Comparison of ENCODE assay signal across 12 cellular contexts in genomic region chr17:63974594-63975192, GRCh38. TPM values are rescaled to one million over a fixed set of nuclear protein-coding genes. Genes with fewer than 3 reads are reported as not detected.
DNase-seq lines count a peak whose midpoint lies in the region; ATAC-seq, FAIRE-seq and TF ChIP-seq lines count a peak whose summit lies in the region.
"Had no signal": no experiment of that assay in that cellular context is flagged by ENCODE, and none has a peak within 500 bp of the region (broad histone marks: within the 10 kb centered on the region; RNA-seq: fewer than 3 reads in every experiment).

No MANE protein-coding gene starts in this region.

- no TSS peak for BruUV-seq in Panc1 (replicated peaks; lab: Mats Ljungman, UMichigan)

- H3K4me1 ChIP-seq in Panc1 (ENCODE audit: control insufficient read depth, insufficient read depth, low read length) = peaks cover 4% of the 10 kb centered on the region; the same call in 1 of the 2 replicates
- peaks cover 66 to 81% (median 67%) of the 10 kb centered on the region in 3 donors for H3K4me1 ChIP-seq in skeletal muscle tissue (ENCODE audit: control insufficient read depth in 3 of 3, insufficient read depth in 3 of 3, low read length in 3 of 3)
- no peaks in the 10 kb centered on the region for H3K4me1 ChIP-seq in kidney (ENCODE audit: control insufficient read depth in 1 of 2, insufficient read depth in 1 of 2, low read depth in 1 of 2, low read length in 2 of 2)

- H3K9ac ChIP-seq in skeletal muscle tissue (ENCODE audit: low read depth in 1 of 3, low read length in 3 of 3) (peak overlapping the region; percentile 55 to 77 (median 76)), kidney (ENCODE audit: low read length in 2 of 2) (no peak overlapping the region)

- H3K27me3 ChIP-seq in Panc1 (ENCODE audit: control insufficient read depth, insufficient read depth, low read length) (no peaks in the 10 kb centered on the region), skeletal muscle tissue (ENCODE audit: control insufficient read depth in 3 of 3, insufficient read depth in 3 of 3, low read length in 3 of 3) (no peaks in the 10 kb centered on the region)

- TF ChIP-seq CTCF in Panc1 (IDR thresholded peaks at IDR 0.05) = no peak
- TF ChIP-seq CTCF in epithelial cell of esophagus (IDR thresholded peaks at IDR 0.05; ENCODE audit: insufficient read depth, low read depth, low read length, missing control alignments) = no peak
- TF ChIP-seq CTCF in kidney (IDR thresholded peaks at IDR 0.05; ENCODE audit: borderline replicate concordance, extremely low read depth, insufficient read depth) = no peak

- ATAC-seq in Panc1 = peak; percentile 92

- no peaks in the 10 kb centered on the region for H3K9me3 Mint-ChIP-seq in activated naive CD8-positive, alpha-beta T cell (ENCODE audit: low read depth)
- no peaks in the 10 kb centered on the region for H3K9me3 Mint-ChIP-seq in activated naive CD8-positive, alpha-beta T cell treated with anti-CD3 and anti-CD28 coated beads for 36 hours
- H3K9me3 Mint-ChIP-seq: activated naive CD4-positive, alpha-beta T cell treated with anti-CD3 and anti-CD28 coated beads, Interleukin-2, amount 10 ng/mL, durations not matched to agents 7 days and 5 days had no signal

- POLR2A ChIA-PET in Panc1 (lab: Charles Lee) = no interaction called here

- in situ Hi-C loops in Panc1 (cut with HindIII; ENCODE audit: low pct_unique_long_range_greater_than_20kb, low sequenced_read_pairs) = no loop called here

- H3K36me3 ChIP-seq in Panc1 (ENCODE audit: control insufficient read depth, insufficient read depth, low read length) (no peaks in the 10 kb centered on the region), skeletal muscle tissue (ENCODE audit: control insufficient read depth in 3 of 3, insufficient read depth in 3 of 3, low read length in 3 of 3) (peaks cover 21 to 24% (median 22%) of the 10 kb centered on the region in 3 donors), kidney (ENCODE audit: control insufficient read depth in 1 of 2, insufficient read depth in 2 of 2, low read length in 2 of 2) (no peaks in the 10 kb centered on the region)

- peak overlapping the region; percentile 16 for H3K27ac Mint-ChIP-seq in activated naive CD8-positive, alpha-beta T cell
- no peak overlapping the region for H3K27ac Mint-ChIP-seq in activated naive CD8-positive, alpha-beta T cell treated with anti-CD3 and anti-CD28 coated beads for 36 hours
- H3K27ac Mint-ChIP-seq: activated naive CD4-positive, alpha-beta T cell treated with anti-CD3 and anti-CD28 coated beads, Interleukin-2, amount 10 ng/mL, durations not matched to agents 7 days and 5 days; B cell had no signal

- DNase-seq in activated naive CD8-positive, alpha-beta T cell treated with anti-CD3 and anti-CD28 coated beads for 36 hours = no peak
- no peak for DNase-seq in Panc1 (ENCODE audit: low read depth, low spot score)
- DNase-seq in epithelial cell of esophagus (ENCODE audit: low read depth) = peak; percentile 78
- no peak for DNase-seq in stimulated activated CD4-positive, alpha-beta T cell treated with anti-CD3 and anti-CD28 coated beads, Interleukin-12 subunit alpha, Interleukin-12 subunit beta, amount 100 ng/mL, for 4 hours
- no peak for DNase-seq in NCI-H345 treated with DMSO at 0.1 percent for 48 hours (lab: John Stamatoyannopoulos, UW; ENCODE audit: unreplicated experiment)
- DNase-seq in kidney = no peak
- DNase-seq: activated naive CD4-positive, alpha-beta T cell treated with anti-CD3 and anti-CD28 coated beads, Interleukin-2, amount 10 ng/mL, durations not matched to agents 7 days and 5 days; Kasumi-1; NCI-H82 had no signal

- no peak overlapping the region for H3K4me3 Mint-ChIP-seq in activated naive CD8-positive, alpha-beta T cell
- H3K4me3 Mint-ChIP-seq in activated naive CD8-positive, alpha-beta T cell treated with anti-CD3 and anti-CD28 coated beads for 36 hours = no peak overlapping the region
- H3K4me3 Mint-ChIP-seq: activated naive CD4-positive, alpha-beta T cell treated with anti-CD3 and anti-CD28 coated beads, Interleukin-2, amount 10 ng/mL, durations not matched to agents 7 days and 5 days; B cell had no signal

- H3K4me3 ChIP-seq in Panc1 (ENCODE audit: low read depth in 2 of 2, low read length in 2 of 2) = no peak overlapping the region
- H3K4me3 ChIP-seq in epithelial cell of esophagus (ENCODE audit: low read length) = no peak overlapping the region
- H3K4me3 ChIP-seq in skeletal muscle tissue (ENCODE audit: low read length in 3 of 3) = peak overlapping the region in 2 of 3 donors; percentile 22 to 54
- no peak overlapping the region for H3K4me3 ChIP-seq in kidney (ENCODE audit: low read length in 2 of 2)

- peaks cover 3% of the 10 kb centered on the region for H3K4me1 Mint-ChIP-seq in activated naive CD8-positive, alpha-beta T cell (ENCODE audit: low read depth)
- peaks cover 7% of the 10 kb centered on the region for H3K4me1 Mint-ChIP-seq in activated naive CD8-positive, alpha-beta T cell treated with anti-CD3 and anti-CD28 coated beads for 36 hours
- H3K4me1 Mint-ChIP-seq: B cell had no signal

- H3K9me3 ChIP-seq in Panc1 (ENCODE audit: control insufficient read depth, insufficient read depth, low read depth, low read length) (no peaks in the 10 kb centered on the region), skeletal muscle tissue (ENCODE audit: control insufficient read depth in 3 of 3, low read length in 3 of 3) (no peaks in the 10 kb centered on the region), kidney (ENCODE audit: control insufficient read depth in 1 of 2, low read length in 2 of 2) (no peaks in the 10 kb centered on the region)

- FAIRE-seq in kidney (lab: Jason Lieb, UNC) = no peak

- H3K27me3 Mint-ChIP-seq in activated naive CD8-positive, alpha-beta T cell = no peaks in the 10 kb centered on the region
- H3K27me3 Mint-ChIP-seq in activated naive CD8-positive, alpha-beta T cell treated with anti-CD3 and anti-CD28 coated beads for 36 hours = no peaks in the 10 kb centered on the region

- H3K27ac ChIP-seq in Panc1 (ENCODE audit: low read length) (no peak overlapping the region), skeletal muscle tissue (ENCODE audit: low read depth, low read length) (peak overlapping the region; percentile 90), kidney (ENCODE audit: low read depth in 2 of 2, low read length in 2 of 2) (no peak overlapping the region)

- H3K36me3 Mint-ChIP-seq in activated naive CD8-positive, alpha-beta T cell = no peaks in the 10 kb centered on the region
- no peaks in the 10 kb centered on the region for H3K36me3 Mint-ChIP-seq in activated naive CD8-positive, alpha-beta T cell treated with anti-CD3 and anti-CD28 coated beads for 36 hours
- H3K36me3 Mint-ChIP-seq: activated naive CD4-positive, alpha-beta T cell treated with anti-CD3 and anti-CD28 coated beads, Interleukin-2, amount 10 ng/mL, durations not matched to agents 7 days and 5 days had no signal

- CTCF ChIA-PET in Panc1 (lab: Charles Lee) = interaction anchor here (1.2 to 1.4 kb wide), 2 partner anchors 8 to 28 kb away, joined by 4 to 8 read pairs; no protein-coding TSS in a partner anchor

- intact Hi-C loops in Panc1 (cut with micrococcal nuclease; ENCODE audit: unreplicated experiment) = no loop called here
- intact Hi-C loops in kidney (cut with DNase I) = no loop called here

RNA-seq across cellular contexts. Expression of gene SCN4A, which starts 2.0 kb away (rescaled TPM):
- total RNA-seq in activated naive CD8-positive, alpha-beta T cell treated with anti-CD3 and anti-CD28 coated beads for 36 hours = under 1 TPM; 0.14 to 0.31 TPM
- total RNA-seq in Panc1 (2021; ENCODE audit: unreplicated experiment) = 0.03 TPM
- polyA plus RNA-seq in Panc1 (2012; ENCODE audit: insufficient read length) = 0.12 TPM
- total RNA-seq in skeletal muscle tissue = 32.9 TPM
- 3.4 TPM for total RNA-seq in kidney
- 0.19 TPM for polyA plus RNA-seq in kidney (ENCODE audit: insufficient read depth, low read depth, low replicate concordance)

RNA-seq across cellular contexts. Expression of gene PRR29, which starts 23.5 kb away (rescaled TPM):
- under 1 TPM; 0.36 to 0.93 TPM for total RNA-seq in activated naive CD8-positive, alpha-beta T cell treated with anti-CD3 and anti-CD28 coated beads for 36 hours
- total RNA-seq in Panc1 (2021; ENCODE audit: unreplicated experiment) (0.10 TPM), skeletal muscle tissue (not detected), kidney (4.4 TPM)
- 0.18 TPM for polyA plus RNA-seq in Panc1 (2012; ENCODE audit: insufficient read length)
- 1.2 TPM for polyA plus RNA-seq in kidney (ENCODE audit: insufficient read depth, low read depth, low replicate concordance)
- total RNA-seq: B cell had no signal

RNA-seq across cellular contexts. Expression of gene CD79B, which starts 42.6 kb away (rescaled TPM):
- 10 to 100 TPM; 28.8 to 30.5 TPM for total RNA-seq in activated naive CD8-positive, alpha-beta T cell treated with anti-CD3 and anti-CD28 coated beads for 36 hours
- total RNA-seq in Panc1 (2021; ENCODE audit: unreplicated experiment) (not detected), skeletal muscle tissue (2.1 TPM), kidney (11.4 TPM)
- not detected for polyA plus RNA-seq in Panc1 (2012; ENCODE audit: insufficient read length)
- 5.2 TPM for polyA plus RNA-seq in kidney (ENCODE audit: insufficient read depth, low read depth, low replicate concordance)

RNA-seq across cellular contexts. Expression of gene ICAM2, which starts 45.7 kb away (rescaled TPM):
- 10 to 100 TPM; 52.9 to 54.5 TPM for total RNA-seq in activated naive CD8-positive, alpha-beta T cell treated with anti-CD3 and anti-CD28 coated beads for 36 hours
- total RNA-seq in Panc1 (2021; ENCODE audit: unreplicated experiment) (0.33 TPM), skeletal muscle tissue (43.3 TPM), kidney (38.8 TPM)
- polyA plus RNA-seq in Panc1 (2012; ENCODE audit: insufficient read length) = not detected
- 55.8 TPM for polyA plus RNA-seq in kidney (ENCODE audit: insufficient read depth, low read depth, low replicate concordance)

RNA-seq across cellular contexts. Expression of gene GH1, which starts 56.1 kb away (rescaled TPM):
- not detected for total RNA-seq in activated naive CD8-positive, alpha-beta T cell treated with anti-CD3 and anti-CD28 coated beads for 36 hours
- not detected for total RNA-seq in Panc1 (2021; ENCODE audit: unreplicated experiment)
- polyA plus RNA-seq in Panc1 (2012; ENCODE audit: insufficient read length) = not detected
- total RNA-seq in skeletal muscle tissue = not detected
- total RNA-seq in kidney = not detected
- not detected for polyA plus RNA-seq in kidney (ENCODE audit: insufficient read depth, low read depth, low replicate concordance)

Comparison
In these comparisons a context has a peak if more than half of its experiments do, and no peak if none do; other contexts are left out.
1. H3K4me3 ChIP-seq: peak in skeletal muscle tissue (2 of 3); none in Panc1 (0 of 2), epithelial cell of esophagus (single experiment) and kidney (0 of 2).
2. H3K9ac ChIP-seq: peak in skeletal muscle tissue (3 of 3); none in kidney (0 of 2).